In the genomic region with DNA sequence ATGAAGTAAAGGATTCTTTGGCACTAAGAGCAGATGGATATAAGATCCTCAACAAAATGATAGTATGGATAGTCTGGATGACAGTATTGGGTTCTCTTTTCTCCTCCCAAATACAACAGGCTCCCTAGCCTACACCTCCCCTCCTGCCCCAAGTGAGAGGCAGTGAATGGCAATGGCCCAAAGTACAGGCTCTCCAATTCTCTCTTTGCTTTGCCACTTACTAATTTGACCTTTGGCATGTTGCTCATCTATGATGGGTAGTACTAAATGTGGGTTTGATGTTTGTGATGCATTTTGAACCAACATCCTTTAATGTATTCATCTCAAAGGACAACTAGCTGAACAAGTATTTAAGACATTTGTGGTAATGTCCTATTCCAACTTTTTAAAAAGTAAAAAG, we compare ENCODE assay signal across 14 cellular contexts.
DNase-seq lines count a peak whose midpoint lies in the region; ATAC-seq and TF ChIP-seq lines count a peak whose summit lies in the region.
"Had no signal": no experiment of that assay in that cellular context is flagged by ENCODE, and none has a peak within 500 bp of the region (broad histone marks: within the 10 kb centered on the region; RNA-seq: fewer than 3 reads in every experiment).

No MANE protein-coding gene starts in this region.

- intact Hi-C loops in activated CD4-positive, alpha-beta memory T cell treated with anti-CD3 and anti-CD28 coated beads for 36 hours (cut with micrococcal nuclease): no loop called here
- intact Hi-C loops in left ventricle myocardium superior (cut with micrococcal nuclease): no loop called here

- ATAC-seq in stimulated activated naive CD8-positive, alpha-beta T cell treated with anti-CD3 and anti-CD28 coated beads, Interleukin-15, Interleukin-2, amounts not matched to agents 100 U/mL and 50 U/mL, for 24 hours: peak; percentile 75
- ATAC-seq in stimulated activated naive CD8-positive, alpha-beta T cell treated with anti-CD3 and anti-CD28 coated beads, Interleukin-15, amount 100 ng/mL, for 72 hours: no peak
- peak; percentile 3 for ATAC-seq in left ventricle myocardium superior

- peaks cover 46% of the 10 kb centered on the region for H3K36me3 Mint-ChIP-seq in activated CD4-positive, alpha-beta memory T cell treated with anti-CD3 and anti-CD28 coated beads for 36 hours
- H3K36me3 Mint-ChIP-seq in type B pancreatic cell: peaks cover 40% of the 10 kb centered on the region

- peak overlapping the region in 1 of 2 donors; percentile 29 for H3K27ac Mint-ChIP-seq in stimulated activated naive CD8-positive, alpha-beta T cell treated with anti-CD3 and anti-CD28 coated beads, Interleukin-15, amount 100 ng/mL, for 72 hours
- H3K27ac Mint-ChIP-seq in activated CD4-positive, alpha-beta memory T cell treated with anti-CD3 and anti-CD28 coated beads for 36 hours: peak overlapping the region; percentile 69
- peak overlapping the region; percentile 93 for H3K27ac Mint-ChIP-seq in type B pancreatic cell

- CTCF ChIA-PET in activated CD4-positive, alpha-beta memory T cell treated with anti-CD3 and anti-CD28 coated beads for 36 hours (lab: Charles Lee): interaction anchor here (0.6 kb wide), 1 partner anchor 49 kb away, joined by 3 read pairs; no protein-coding TSS in a partner anchor

- H3K9me3 Mint-ChIP-seq in stimulated activated naive CD8-positive, alpha-beta T cell treated with anti-CD3 and anti-CD28 coated beads, Interleukin-15, amount 100 ng/mL, for 72 hours: no peaks in the 10 kb centered on the region
- H3K9me3 Mint-ChIP-seq in activated CD4-positive, alpha-beta memory T cell treated with anti-CD3 and anti-CD28 coated beads for 36 hours: no peaks in the 10 kb centered on the region
- no peaks in the 10 kb centered on the region for H3K9me3 Mint-ChIP-seq in type B pancreatic cell

- H3K27me3 Mint-ChIP-seq in stimulated activated naive CD8-positive, alpha-beta T cell treated with anti-CD3 and anti-CD28 coated beads, Interleukin-15, amount 100 ng/mL, for 72 hours: no peaks in the 10 kb centered on the region
- H3K27me3 Mint-ChIP-seq in activated CD4-positive, alpha-beta memory T cell treated with anti-CD3 and anti-CD28 coated beads for 36 hours: no peaks in the 10 kb centered on the region
- no peaks in the 10 kb centered on the region for H3K27me3 Mint-ChIP-seq in type B pancreatic cell

- POLR2A ChIA-PET in activated CD4-positive, alpha-beta memory T cell treated with anti-CD3 and anti-CD28 coated beads for 36 hours (lab: Charles Lee): no interaction called here

- H3K4me1 Mint-ChIP-seq in stimulated activated naive CD8-positive, alpha-beta T cell treated with anti-CD3 and anti-CD28 coated beads, Interleukin-15, amount 100 ng/mL, for 72 hours: peaks cover 18% of the 10 kb centered on the region
- H3K4me1 Mint-ChIP-seq in activated CD4-positive, alpha-beta memory T cell treated with anti-CD3 and anti-CD28 coated beads for 36 hours (ENCODE audit: low read depth): peaks cover 10% of the 10 kb centered on the region
- peaks cover 27% of the 10 kb centered on the region for H3K4me1 Mint-ChIP-seq in type B pancreatic cell (ENCODE audit: unreplicated experiment)

- no peak overlapping the region for H3K4me3 Mint-ChIP-seq in stimulated activated naive CD8-positive, alpha-beta T cell treated with anti-CD3 and anti-CD28 coated beads, Interleukin-15, amount 100 ng/mL, for 72 hours
- no peak overlapping the region for H3K4me3 Mint-ChIP-seq in activated CD4-positive, alpha-beta memory T cell treated with anti-CD3 and anti-CD28 coated beads for 36 hours
- H3K4me3 Mint-ChIP-seq in type B pancreatic cell: no peak overlapping the region

- no peak for TF ChIP-seq CTCF in type B pancreatic cell (conservative IDR thresholded peaks at IDR 0.05)

- no peak for DNase-seq in stimulated activated naive CD8-positive, alpha-beta T cell treated with anti-CD3 and anti-CD28 coated beads, Interleukin-15, Interleukin-2, amounts not matched to agents 100 U/mL and 50 U/mL, for 24 hours
- no peak for DNase-seq in stimulated activated naive CD8-positive, alpha-beta T cell treated with anti-CD3 and anti-CD28 coated beads, Interleukin-15, amount 100 ng/mL, for 72 hours
- DNase-seq in activated CD4-positive, alpha-beta memory T cell treated with anti-CD3 and anti-CD28 coated beads for 36 hours: no peak
- DNase-seq in left ventricle myocardium superior (no peak), type B pancreatic cell (ENCODE audit: extremely low spot score, unreplicated experiment) (no peak), anterior cingulate cortex (lab: John Stamatoyannopoulos, UW) (no peak), foreskin melanocyte (no peak), NCI-H2171 treated with DMSO at 0.1 percent for 48 hours (lab: John Stamatoyannopoulos, UW) (no peak)
- DNase-seq: dorsolateral prefrontal cortex, Karpas-422, kidney, NCI-H2029, SIG-M5, stomach had no signal
